Comparison of ENCODE assay signal across 18 cellular contexts in the genomic region with DNA sequence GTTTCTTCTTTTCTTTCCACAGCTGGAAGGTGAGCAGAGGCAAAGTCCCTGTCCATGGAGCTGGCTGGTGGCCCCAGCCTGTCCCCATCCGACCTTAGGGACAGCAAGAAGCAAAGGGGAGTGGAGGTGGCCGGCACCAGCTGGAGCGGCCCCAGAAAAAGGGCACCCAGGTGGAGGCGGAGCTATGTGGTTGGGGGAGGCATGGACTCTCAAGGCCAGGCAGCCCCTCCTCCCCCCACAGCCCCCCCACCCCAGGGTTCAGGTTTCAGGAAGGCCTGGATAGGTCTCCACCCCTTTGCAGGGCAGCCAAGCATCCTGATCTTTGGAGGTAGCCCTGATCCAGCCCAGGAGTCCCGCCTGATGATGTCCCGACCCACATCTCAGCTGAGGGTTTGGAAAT. TPM values are rescaled to one million over a fixed set of nuclear protein-coding genes. Genes with fewer than 3 reads are reported as not detected.
DNase-seq lines count a peak whose midpoint lies in the region; ATAC-seq, FAIRE-seq and TF ChIP-seq lines count a peak whose summit lies in the region.
"Had no signal": no experiment of that assay in that cellular context is flagged by ENCODE, and none has a peak within 500 bp of the region (broad histone marks: within the 10 kb centered on the region; RNA-seq: fewer than 3 reads in every experiment).

A gene (minus strand): TSS at position 161 of the 400 bp plus-strand sequence. CDS start 5,258 bp downstream, outside the sequence.

- CTCF ChIA-PET in SK-N-SH (lab: Yijun Ruan, JAX) = no interaction called here
- CTCF ChIA-PET in K562 (lab: Yijun Ruan, JAX; ENCODE audit: low intra/inter-chr PET ratio) = no interaction called here

- H3K9me3 ChIP-seq in SK-N-SH (no peaks in the 10 kb centered on the region), K562 (replicated peaks; ENCODE audit: control insufficient read depth, insufficient read depth, low read depth, low read length) (no peaks in the 10 kb centered on the region), thyroid gland (no peaks in the 10 kb centered on the region)
- H3K9me3 ChIP-seq: adrenal gland had no signal

- H3K27me3 ChIP-seq in SK-N-SH (ENCODE audit: insufficient read depth) = no peaks in the 10 kb centered on the region
- H3K27me3 ChIP-seq in K562 (ENCODE audit: control insufficient read depth in 2 of 2, insufficient read depth in 2 of 2, low read length in 2 of 2) = no peaks in the 10 kb centered on the region
- H3K27me3 ChIP-seq in kidney epithelial cell (ENCODE audit: control insufficient read depth, insufficient read depth, low read length) = no peaks in the 10 kb centered on the region
- no peaks in the 10 kb centered on the region for H3K27me3 ChIP-seq in thyroid gland
- H3K27me3 ChIP-seq: adrenal gland had no signal

- H3K36me3 ChIP-seq in SK-N-SH (replicated peaks in 1 of 2; ENCODE audit: control insufficient read depth in 1 of 2, insufficient read depth in 2 of 2, low read length in 1 of 2) (no peaks in the 10 kb centered on the region), K562 (ENCODE audit: control insufficient read depth, insufficient read depth, low read length) (peaks cover 4% of the 10 kb centered on the region; the same call in 2 of the 3 replicates), kidney epithelial cell (ENCODE audit: control insufficient read depth, insufficient read depth, low read length) (no peaks in the 10 kb centered on the region), thyroid gland (no peaks in the 10 kb centered on the region)
- H3K36me3 ChIP-seq: adrenal gland had no signal

- no TSS peak for BruUV-seq in K562 (replicated peaks; lab: Mats Ljungman, UMichigan)

- H3K4me3 ChIP-seq in SK-N-SH (ENCODE audit: low read depth in 2 of 2, low read length in 1 of 2) = no peak within 1 kb of the TSS
- H3K4me3 ChIP-seq in K562 = no peak within 1 kb of the TSS
- H3K4me3 ChIP-seq in kidney epithelial cell (ENCODE audit: low read depth, low read length) = peak within 1 kb of the TSS; percentile 9
- no peak within 1 kb of the TSS for H3K4me3 ChIP-seq in thyroid gland (replicated peaks in 1 of 3)
- H3K4me3 ChIP-seq: adrenal gland had no signal

- in situ Hi-C loops in K562 (cut with MboI) (no loop called here), KBM-7 (cut with MboI; ENCODE audit: low pct_unique_long_range_greater_than_20kb, low sequenced_read_pairs) (no loop called here)

- H3K9ac ChIP-seq in SK-N-SH (no peak within 1 kb of the TSS), K562 (ENCODE audit: insufficient read depth in 1 of 2, low read depth in 2 of 2, low read length in 2 of 2) (peak within 1 kb of the TSS in 1 of 2 experiments; percentile 86; a peak in 1 of 4 replicates)

- TF ChIP-seq CTCF in SK-N-SH (IDR thresholded peaks at IDR 0.05) (no peak), K562 (IDR thresholded peaks at IDR 0.05 in 2 of 3, conservative IDR thresholded peaks at IDR 0.05 in 1 of 3; ENCODE audit: insufficient read depth in 2 of 3, low read depth in 1 of 3, low read length in 3 of 3) (no peak), kidney epithelial cell (IDR thresholded peaks at IDR 0.05; ENCODE audit: insufficient read depth, low read length, poor library complexity, severe bottlenecking) (no peak), thyroid gland (IDR thresholded peaks at IDR 0.05) (no peak)

- TF ChIP-seq POLR2A in K562 (conservative IDR thresholded peaks at IDR 0.05) (no peak), thyroid gland (IDR thresholded peaks at IDR 0.05) (no peak)

- no peak within 1 kb of the TSS for H3K27ac ChIP-seq in SK-N-SH (ENCODE audit: low read depth in 2 of 2, low read length in 1 of 2)
- H3K27ac ChIP-seq in K562 (ENCODE audit: extremely low read depth, low read depth, low read length) = no peak within 1 kb of the TSS
- no peak within 1 kb of the TSS for H3K27ac ChIP-seq in thyroid gland
- H3K27ac ChIP-seq: adrenal gland had no signal

- peak; percentile 19 for FAIRE-seq in K562 (lab: Jason Lieb, UNC)
- FAIRE-seq: G401.6, GM12892, TTC549 had no signal

- no peak for DNase-seq in SK-N-SH
- peak; percentile 70 to 80 (median 73) for DNase-seq in K562 (ENCODE audit: extremely low read depth in 1 of 4, low spot score in 3 of 4)
- DNase-seq in kidney epithelial cell (ENCODE audit: low read depth) = no peak
- peak; percentile 67 to 74 for DNase-seq in thyroid gland
- DNase-seq in KBM-7 = no peak
- no peak for DNase-seq in NCI-H69 (lab: John Stamatoyannopoulos, UW)
- DNase-seq: activated CD4-positive, alpha-beta T cell treated with anti-CD3 and anti-CD28 coated beads, Interleukin-2, amount 50 U/mL, for 4 hours; adrenal gland; CD4-positive, alpha-beta T cell; HFFc6; left ventricle myocardium superior; naive thymus-derived CD4-positive, alpha-beta T cell; NCI-H2081 had no signal

- TF ChIP-seq RAD21 in SK-N-SH (IDR thresholded peaks at IDR 0.05; ENCODE audit: low read length) (no peak), K562 (CRISPR knock-in tag; conservative IDR thresholded peaks at IDR 0.05 in 1 of 2, IDR thresholded peaks at IDR 0.05 in 1 of 2) (no peak)

- H3K4me1 ChIP-seq in SK-N-SH (ENCODE audit: control insufficient read depth in 1 of 2, insufficient read depth in 2 of 2, low read depth in 1 of 2, low read length in 1 of 2) = 0 out of 4 replicates have a peak, but pooled peaks cover 0 to 6% of the 10 kb centered on the region in 2 experiments
- H3K4me1 ChIP-seq in K562 (replicated peaks in 1 of 2; ENCODE audit: control insufficient read depth in 2 of 2, insufficient read depth in 2 of 2, low read length in 2 of 2) = peaks cover 10 to 12% of the 10 kb centered on the region in 2 experiments; a peak in 3 of 5 replicates
- H3K4me1 ChIP-seq in thyroid gland = no peaks in the 10 kb centered on the region
- H3K4me1 ChIP-seq: adrenal gland had no signal

- H2AFZ ChIP-seq in SK-N-SH (ENCODE audit: low read depth) (no peak within 1 kb of the TSS), K562 (ENCODE audit: low read depth, low read length) (no peak within 1 kb of the TSS)

- no peak for TF ChIP-seq EP300 in SK-N-SH (IDR thresholded peaks at IDR 0.05; ENCODE audit: borderline replicate concordance in 1 of 2, low read depth in 1 of 2, low read length in 1 of 2)
- no peak for TF ChIP-seq EP300 in K562 (IDR thresholded peaks at IDR 0.05; ENCODE audit: low read length)

- no peaks in the 10 kb centered on the region for H4K20me1 ChIP-seq in SK-N-SH (ENCODE audit: insufficient read depth)
- no peaks in the 10 kb centered on the region for H4K20me1 ChIP-seq in K562 (replicated peaks; ENCODE audit: control insufficient read depth, insufficient read depth, low read length)

- WGBS in SK-N-SH (ENCODE audit: low lambda C conversion rate) = 90% methylated on average over 6 of the region's 6 CpGs
- WGBS in K562 (ENCODE audit: insufficient coverage, low coverage, missing lambda C conversion rate) = 47% methylated on average over 6 of the region's 6 CpGs
- 33 to 56% methylated on average over 5 to 6 of the region's 6 CpGs for WGBS in thyroid gland, 2 donors

- H3K4me2 ChIP-seq in SK-N-SH (no peak within 1 kb of the TSS), K562 (ENCODE audit: insufficient read depth, low read length) (no peak within 1 kb of the TSS)

- intact Hi-C loops in K562 (cut with micrococcal nuclease) (no loop called here), thyroid gland (cut with DNase I) (no loop called here)

- no peaks in the 10 kb centered on the region for H3K9me2 ChIP-seq in SK-N-SH

- ATAC-seq in SK-N-SH treated with all-trans-retinoic acid at 6 μM for 48 hours (peak; percentile 77), K562 (peak; percentile 86), HG02870 (IDR thresholded peaks at IDR 0.05; ENCODE audit: unreplicated experiment) (no peak)
- ATAC-seq: left ventricle myocardium superior; naive thymus-derived CD4-positive, alpha-beta T cell had no signal

- H3F3A ChIP-seq in SK-N-SH (replicated peaks; ENCODE audit: insufficient read depth) = peaks cover 8% of the 10 kb centered on the region

- H3K9me1 ChIP-seq in K562 (ENCODE audit: control insufficient read depth, insufficient read depth, low read length) = no peaks in the 10 kb centered on the region

- POLR2A ChIA-PET in SK-N-SH (lab: Yijun Ruan, JAX) (no interaction called here), K562 (lab: Yijun Ruan, JAX) (interaction anchor here (1.0 kb wide), 3 partner anchors 10 to 15 kb away, joined by 3 to 4 read pairs (median 3); no protein-coding TSS in a partner anchor)

- H3K79me2 ChIP-seq in SK-N-SH (ENCODE audit: insufficient read depth) = no peaks in the 10 kb centered on the region
- no peaks in the 10 kb centered on the region for H3K79me2 ChIP-seq in K562 (ENCODE audit: control insufficient read depth, insufficient read depth, low read length)

TF ChIP-seq in SK-N-SH treated with all-trans-retinoic acid at 6 μM for 48 hours, 23 proteins besides CTCF, POLR2A, EP300 and RAD21 (continues in another document):
- no peak for TF ChIP-seq ISL1 (CRISPR knock-in tag; IDR thresholded peaks at IDR 0.05)
- no peak for TF ChIP-seq ZNF8 (CRISPR knock-in tag; IDR thresholded peaks at IDR 0.05)

TF ChIP-seq in SK-N-SH, 30 proteins besides CTCF, POLR2A, EP300 and RAD21 (continues in another document):
- TF ChIP-seq FOSL2 (IDR thresholded peaks at IDR 0.05; ENCODE audit: borderline replicate concordance, low read depth) (no peak), ELF1 (IDR thresholded peaks at IDR 0.05) (no peak)

TF ChIP-seq in K562, 482 proteins besides CTCF, POLR2A, EP300 and RAD21 (continues in another document):
- TF ChIP-seq TCF7 (IDR thresholded peaks at IDR 0.05; ENCODE audit: borderline replicate concordance) = no peak

RNA-seq across cellular contexts. Expression of the gene that starts here (rescaled TPM):
- 1.6 and 2.0 TPM in 2 replicates for polyA plus RNA-seq in SK-N-SH (2012; rRNA removed)
- polyA plus RNA-seq in SK-N-SH (2012; cell fraction: cytosol; rRNA removed) = 0.75 and 1.3 TPM in 2 replicates
- 3.3 and 5.8 TPM in 2 replicates for polyA plus RNA-seq in SK-N-SH (2012; cell fraction: nucleus; rRNA removed)
- total RNA-seq in K562 (2011; cell fraction: chromatin; rRNA removed; ENCODE audit: low replicate concordance) = 0.74 and 1.7 TPM in 2 replicates
- 2.6 and 3.0 TPM in 2 replicates for total RNA-seq in K562 (2011; cell fraction: nucleolus; rRNA removed)
- 1.2 TPM in 2 replicates for total RNA-seq in K562 (2011; cell fraction: nucleoplasm; rRNA removed)
- 0.41 and 0.49 TPM in 2 replicates for total RNA-seq in K562 (2014; rRNA removed)
- total RNA-seq in K562 (2014; rRNA removed; fragmentation: Illumina TruSeq; extraction: Trizol) = 0.19 and 0.65 TPM in 2 replicates
- 0.98 and 1.1 TPM in 2 replicates for total RNA-seq in K562 (2015; rRNA removed; fragmentation: Illumina TruSeq; extraction: Trizol)
- total RNA-seq in K562 (2021) = 0.98 and 1.2 TPM in 2 replicates
- 0.91 and 1.2 TPM in 2 replicates for polyA plus RNA-seq in K562 (2011; rRNA removed)
- polyA plus RNA-seq in K562 (2011; cell fraction: cytosol; rRNA removed) = 0.71 and 2.0 TPM in 2 replicates
- 1.8 and 2.8 TPM in 2 replicates for polyA plus RNA-seq in K562 (2011; cell fraction: nucleus; rRNA removed)
- 1.9 and 4.0 TPM in 2 replicates for polyA plus RNA-seq in K562 (2012)
- polyA plus RNA-seq in K562 (2014; fragmentation: Illumina TruSeq; extraction: Trizol) = 0.80 and 1.5 TPM in 2 replicates
- polyA plus RNA-seq in K562 (2014; fragmentation: Nextera tagmentation; extraction: Ambion mirVana) = under 1 TPM in 1 of 2 experiments, not detected in 1; 0.06 TPM
- 0.67 and 1.0 TPM in 2 replicates for polyA plus RNA-seq in K562 (2014; rRNA removed)
- 0.30 and 0.53 TPM in 2 replicates for polyA minus RNA-seq in K562 (2011; rRNA and poly(A)+ RNA removed)
- 0.55 and 0.76 TPM in 2 replicates for polyA minus RNA-seq in K562 (2011; cell fraction: cytosol; rRNA and poly(A)+ RNA removed)
- polyA minus RNA-seq in K562 (2011; cell fraction: nucleus; rRNA and poly(A)+ RNA removed) = 0.27 TPM in 1 of 2 replicates, not detected in the other
- 5.4 and 6.4 TPM in 2 replicates for total RNA-seq in kidney epithelial cell
- 10 to 100 TPM in 3 of 4 donors, 1 to 10 TPM in 1; 3.6 to 14.0 (median 13.4) TPM for total RNA-seq in thyroid gland
- total RNA-seq: CD4-positive, alpha-beta T cell had no signal

Comparison
In these comparisons a context has a peak if more than half of its experiments do, and no peak if none do; other contexts are left out.
1. DNase-seq: peak in K562 (4 of 4) and thyroid gland (2 of 2); none in SK-N-SH (single experiment), kidney epithelial cell (single experiment), KBM-7 (single experiment) and NCI-H69 (single experiment).